Comparison of ENCODE assay signal across 21 cellular contexts in genomic region chr12:4252595-4252994, GRCh38.
"Had no signal": no experiment of that assay in that cellular context is flagged by ENCODE, and none has a peak within 500 bp of the region (broad histone marks: within the 10 kb centered on the region; RNA-seq: fewer than 3 reads in every experiment).

No MANE protein-coding gene starts in this region.

- H3K27me3 ChIP-seq: colonic mucosa, stomach, tibial nerve had no signal

- H3K36me3 ChIP-seq: breast epithelium, colonic mucosa, lower lobe of right lung, stomach, suprapubic skin, tibial nerve had no signal

- H3K4me3 ChIP-seq: breast epithelium, colonic mucosa, dorsolateral prefrontal cortex, lower lobe of right lung, skin epidermis, stomach, suprapubic skin, tibial nerve had no signal

- H3K27ac ChIP-seq: breast epithelium, colonic mucosa, dorsolateral prefrontal cortex, lower lobe of right lung, skin epidermis, stomach, suprapubic skin, tibial nerve had no signal

- H3K9me3 ChIP-seq: colonic mucosa, lower lobe of right lung, stomach, suprapubic skin, tibial nerve had no signal

- DNase-seq: activated B cell treated with CpG ODN at 0.5 μM for 24 hours; activated CD4-positive, alpha-beta T cell treated with anti-CD3 and anti-CD28 coated beads for 36 hours; activated CD4-positive, alpha-beta T cell treated with anti-CD3 and anti-CD28 coated beads, Interleukin-2, amount 50 U/mL, for 4 hours; activated CD8-positive, alpha-beta memory T cell treated with anti-CD3 and anti-CD28 coated beads for 24 hours; activated CD8-positive, alpha-beta memory T cell treated with anti-CD3 and anti-CD28 coated beads, Interleukin-2, amount 50 U/mL, for 4 hours; activated T-cell treated with anti-CD3 and anti-CD28 coated beads, Interleukin-2, amount 50 U/mL, for 24 hours; colonic mucosa; dorsolateral prefrontal cortex; left colon; lower lobe of right lung; naive B cell; stimulated activated CD4-positive, alpha-beta T cell treated with anti-CD3 and anti-CD28 coated beads, Interleukin-2, amount 100 ng/mL, for 24 hours; stomach; T-helper 9 cell had no signal

- H3K4me1 ChIP-seq: breast epithelium, colonic mucosa, lower lobe of right lung, stomach, suprapubic skin, tibial nerve had no signal

- ATAC-seq: activated CD4-positive, alpha-beta T cell treated with anti-CD3 and anti-CD28 coated beads for 36 hours; activated naive CD4-positive, alpha-beta T cell treated with anti-CD3 and anti-CD28 coated beads, Interleukin-2, amount 50 U/mL, for 72 hours; activated T-helper 17 cell treated with anti-CD3 and anti-CD28 coated beads, Interleukin-2, amount 50 U/mL, for 72 hours; left colon; lower lobe of right lung; stimulated activated effector memory CD8-positive, alpha-beta T cell treated with anti-CD3 and anti-CD28 coated beads, Interleukin-12 subunit alpha, Interleukin-12 subunit beta, amount 100 ng/mL, for 72 hours had no signal
